Comparison of ENCODE assay signal across 9 cellular contexts in the genomic region with DNA sequence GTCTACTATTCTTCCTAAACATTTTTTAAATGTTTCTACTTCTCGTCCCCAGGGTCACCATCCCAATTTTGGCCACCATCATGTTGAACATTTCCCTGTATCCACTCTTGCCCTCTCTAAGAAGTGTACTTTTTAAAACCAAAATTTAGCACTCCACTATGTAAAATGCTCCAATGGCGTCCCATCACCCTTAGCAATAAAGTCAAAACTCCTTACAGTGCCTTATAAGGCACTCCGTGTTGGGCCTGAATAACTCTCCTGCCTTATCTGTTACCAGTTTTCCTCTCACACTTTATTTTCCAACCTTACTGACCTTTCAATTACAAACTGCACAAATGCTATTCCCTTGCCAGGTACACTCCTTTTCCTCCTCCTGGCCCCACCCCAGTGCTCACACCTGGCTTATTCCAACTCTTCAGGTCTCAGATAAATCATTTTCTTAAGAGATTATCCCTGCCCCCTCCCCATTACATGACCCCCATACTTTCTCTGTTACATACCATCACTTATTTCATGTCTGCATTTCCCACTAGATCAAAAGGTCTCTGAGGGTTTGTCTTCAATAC. TPM values are rescaled to one million over a fixed set of nuclear protein-coding genes. Genes with fewer than 3 reads are reported as not detected.
DNase-seq lines count a peak whose midpoint lies in the region; ATAC-seq and TF ChIP-seq lines count a peak whose summit lies in the region.
"Had no signal": no experiment of that assay in that cellular context is flagged by ENCODE, and none has a peak within 500 bp of the region (broad histone marks: within the 10 kb centered on the region; RNA-seq: fewer than 3 reads in every experiment).

No MANE protein-coding gene starts in this region.

- in situ Hi-C loops in ACHN (cut with HindIII; ENCODE audit: low pct_ligation_motif_present, low pct_unique_long_range_greater_than_20kb, low sequenced_read_pairs), result no loop called here

- no peaks in the 10 kb centered on the region for H3K36me3 ChIP-seq in PC-9 (ENCODE audit: low read depth)

- no peak for ATAC-seq in GM19035 (IDR thresholded peaks at IDR 0.05; ENCODE audit: unreplicated experiment)

- no peaks in the 10 kb centered on the region for H3K9me3 ChIP-seq in PC-9 (ENCODE audit: insufficient read depth, low read depth)

- POLR2A ChIA-PET in PC-9 (lab: Charles Lee; ENCODE audit: unreplicated experiment), result interaction anchor here (0.5 kb wide), 1 partner anchor 184 kb away, joined by 3 read pairs; no protein-coding TSS in a partner anchor

- CTCF ChIA-PET in PC-9 (lab: Charles Lee), result no interaction called here

- BruUV-seq in PC-9 (replicated peaks; lab: Mats Ljungman, UMichigan), result no TSS peak

- no peaks in the 10 kb centered on the region for H4K20me1 ChIP-seq in PC-9 (ENCODE audit: insufficient read depth)

- intact Hi-C loops in PC-9 (cut with micrococcal nuclease; ENCODE audit: unreplicated experiment), result no loop called here

- DNase-seq in PC-9 (no peak), epithelial cell of proximal tubule (ENCODE audit: low read depth) (no peak), retina (peak; percentile 6), COLO668 (lab: John Stamatoyannopoulos, UW; ENCODE audit: unreplicated experiment) (no peak), ACHN (no peak)
- no peak for DNase-seq in activated CD8-positive, alpha-beta memory T cell treated with anti-CD3 and anti-CD28 coated beads, Interleukin-2, amount 50 U/mL, for 4 hours
- DNase-seq: SIG-M5 had no signal

- peaks cover 4% of the 10 kb centered on the region; the same call in 1 of the 2 replicates for H3F3A ChIP-seq in PC-9 (ENCODE audit: insufficient read depth, low read depth)

- H3K4me3 ChIP-seq in GM08714 (ENCODE audit: low read length) (peak overlapping the region; percentile 79), PC-9 (peak overlapping the region; percentile 70), epithelial cell of proximal tubule (ENCODE audit: low read depth, low read length) (peak overlapping the region; percentile 73)

- H3K4me1 ChIP-seq in PC-9 (replicated peaks; ENCODE audit: insufficient read depth), result peaks cover 11% of the 10 kb centered on the region

- TF ChIP-seq CTCF in PC-9 (conservative IDR thresholded peaks at IDR 0.05) (no peak), epithelial cell of proximal tubule (conservative IDR thresholded peaks at IDR 0.05; ENCODE audit: low read depth, low read length) (no peak)

- peak overlapping the region; percentile 87 for H3K4me2 ChIP-seq in PC-9

- H3K27me3 ChIP-seq in PC-9 (ENCODE audit: insufficient read depth, low read depth), result no peaks in the 10 kb centered on the region

- no peak overlapping the region for H3K27ac ChIP-seq in PC-9

- peak overlapping the region; percentile 92 for H2AFZ ChIP-seq in PC-9

- H3K9me2 ChIP-seq in PC-9 (ENCODE audit: insufficient read depth), result peaks cover 3% of the 10 kb centered on the region; the same call in 1 of the 2 replicates

- H3K79me2 ChIP-seq in PC-9 (ENCODE audit: low read depth), result peaks cover 13% of the 10 kb centered on the region

RNA-seq across cellular contexts. Expression of a gene that starts 1.3 kb away (rescaled TPM):
- total RNA-seq in PC-9 (2021) (17.2 and 17.7 TPM in 2 replicates), epithelial cell of proximal tubule (9.8 and 10.5 TPM in 2 replicates)
